In genomic region chr10:132175907-132176581, GRCh38 we compare ENCODE assay signal across 13 cellular contexts. TPM values are rescaled to one million over a fixed set of nuclear protein-coding genes. Genes with fewer than 3 reads are reported as not detected.
A peak's percentile ranks its signal among the peaks of the same experiment; 100 is the strongest.
DNase-seq lines count a peak whose midpoint lies in the region; ATAC-seq and TF ChIP-seq lines count a peak whose summit lies in the region.
"Had no signal": no experiment of that assay in that cellular context is flagged by ENCODE, and none has a peak within 500 bp of the region (broad histone marks: within the 10 kb centered on the region; RNA-seq: fewer than 3 reads in every experiment).

No MANE protein-coding gene starts in this region.

- H3K4me3 ChIP-seq in right atrium auricular region: no peak overlapping the region
- peak overlapping the region; percentile 8 for H3K4me3 ChIP-seq in NT2/D1 (ENCODE audit: insufficient read length, low read depth)
- H3K4me3 ChIP-seq: lower lobe of right lung had no signal

- H3K4me1 ChIP-seq in right atrium auricular region (peaks cover 0 to 14% of the 10 kb centered on the region in 2 donors), NT2/D1 (ENCODE audit: insufficient read depth, insufficient read length) (peaks cover 6% of the 10 kb centered on the region)
- H3K4me1 ChIP-seq: lower lobe of right lung had no signal

- H3K9me3 ChIP-seq in right atrium auricular region (no peaks in the 10 kb centered on the region), NT2/D1 (ENCODE audit: insufficient read depth, low read length) (no peaks in the 10 kb centered on the region)
- H3K9me3 ChIP-seq: lower lobe of right lung had no signal

- no peak for TF ChIP-seq CTCF in right atrium auricular region (IDR thresholded peaks at IDR 0.05)

- DNase-seq in Right ventricle myocardium superior (peak; percentile 42), right atrium auricular region (ENCODE audit: low spot score) (no peak), NT2/D1 (ENCODE audit: low read depth, low spot score) (no peak), hypothalamus (lab: John Stamatoyannopoulos, UW) (peak in 39 of 51 donors; percentile 12 to 89 (median 60)), superior temporal gyrus (ENCODE audit: extremely low spot score) (peak; percentile 89)
- DNase-seq: activated CD4-positive, alpha-beta T cell treated with anti-CD3 and anti-CD28 coated beads, Interleukin-2, amount 50 U/mL, for 1 hour; Calu3; GOT3; lower lobe of right lung had no signal

- H3K36me3 ChIP-seq in right atrium auricular region (no peaks in the 10 kb centered on the region), NT2/D1 (ENCODE audit: insufficient read depth, insufficient read length, low read length) (no peaks in the 10 kb centered on the region)
- H3K36me3 ChIP-seq: lower lobe of right lung had no signal

- intact Hi-C loops in Right ventricle myocardium superior (cut with DNase I): no loop called here

- no peak overlapping the region for H3K27ac ChIP-seq in right atrium auricular region
- H3K27ac ChIP-seq: lower lobe of right lung had no signal

- H3K9ac ChIP-seq in NT2/D1 (ENCODE audit: insufficient read length, low read depth): peak overlapping the region; percentile 5

- H3K27me3 ChIP-seq in right atrium auricular region: no peaks in the 10 kb centered on the region
- H3K27me3 ChIP-seq in NT2/D1 (ENCODE audit: insufficient read depth, insufficient read length): peaks cover 22% of the 10 kb centered on the region

- ATAC-seq in Right ventricle myocardium superior (ENCODE audit: poor library complexity): peak; percentile 15
- ATAC-seq in GM21529 (IDR thresholded peaks at IDR 0.05; ENCODE audit: unreplicated experiment): no peak
- no peak for ATAC-seq in HG03196 (IDR thresholded peaks at IDR 0.05; ENCODE audit: unreplicated experiment)
- ATAC-seq in GM21723 (IDR thresholded peaks at IDR 0.05; ENCODE audit: unreplicated experiment): no peak
- ATAC-seq: esophagus mucosa, lower lobe of right lung had no signal

RNA-seq across cellular contexts. Expression of gene DPYSL4, which starts 10.7 kb away (rescaled TPM):
- total RNA-seq in Right ventricle myocardium superior (31.7 TPM), right atrium auricular region (1 to 10 TPM; 3.4 to 4.1 TPM)
- total RNA-seq: Calu3 had no signal

Comparison
In these comparisons a context has a peak if more than half of its experiments do, and no peak if none do; other contexts are left out.
1. DNase-seq: peak in Right ventricle myocardium superior (single experiment), hypothalamus (39 of 51) and superior temporal gyrus (single experiment); none in right atrium auricular region (single experiment) and NT2/D1 (single experiment).